1 cellular context compared by ENCODE assay signal in genomic region chr2:148681443-148681842, GRCh38.
TF ChIP-seq lines count a peak whose summit lies in the region.

No MANE protein-coding gene starts in this region.

TF ChIP-seq in K562, 482 proteins besides CTCF, POLR2A, EP300 and RAD21 (continued from another document):
- no peak for TF ChIP-seq CREBBP (IDR thresholded peaks at IDR 0.05; ENCODE audit: low read depth, low read length)
- no peak for TF ChIP-seq SMC3 (conservative IDR thresholded peaks at IDR 0.05; ENCODE audit: insufficient read depth, low read depth, low read length)
- TF ChIP-seq ZNF695 (CRISPR knock-in tag; IDR thresholded peaks at IDR 0.05) = no peak
- TF ChIP-seq C11orf30 (IDR thresholded peaks at IDR 0.05; ENCODE audit: low read depth) = peak; percentile 90
- no peak for TF ChIP-seq MEF2D (tag; conservative IDR thresholded peaks at IDR 0.05; ENCODE audit: low read depth)
- TF ChIP-seq HLTF (IDR thresholded peaks at IDR 0.05) = no peak
- TF ChIP-seq ILF3 (IDR thresholded peaks at IDR 0.05; ENCODE audit: borderline replicate concordance) = no peak
- no peak for TF ChIP-seq UBTF (IDR thresholded peaks at IDR 0.05; ENCODE audit: borderline replicate concordance in 1 of 2, low read depth in 2 of 2, low read length in 2 of 2)
- TF ChIP-seq NFATC3 (IDR thresholded peaks at IDR 0.05) = no peak
- TF ChIP-seq NCOR1 (IDR thresholded peaks at IDR 0.05) = no peak
- peak; percentile 86 for TF ChIP-seq MAFG (tag; conservative IDR thresholded peaks at IDR 0.05)
- no peak for TF ChIP-seq HMG20B (CRISPR knock-in tag; IDR thresholded peaks at IDR 0.05)
- TF ChIP-seq CBX2 (IDR thresholded peaks at IDR 0.05; ENCODE audit: insufficient read depth, low read length, poor library complexity, severe bottlenecking) = no peak
- no peak for TF ChIP-seq TCF3 (CRISPR knock-in tag; IDR thresholded peaks at IDR 0.05)
- peak; percentile 74 for TF ChIP-seq MAFF (IDR thresholded peaks at IDR 0.05; ENCODE audit: low read length)
- TF ChIP-seq MEIS2 (IDR thresholded peaks at IDR 0.05; ENCODE audit: partially characterized antibody) = no peak
